In the genomic region with DNA sequence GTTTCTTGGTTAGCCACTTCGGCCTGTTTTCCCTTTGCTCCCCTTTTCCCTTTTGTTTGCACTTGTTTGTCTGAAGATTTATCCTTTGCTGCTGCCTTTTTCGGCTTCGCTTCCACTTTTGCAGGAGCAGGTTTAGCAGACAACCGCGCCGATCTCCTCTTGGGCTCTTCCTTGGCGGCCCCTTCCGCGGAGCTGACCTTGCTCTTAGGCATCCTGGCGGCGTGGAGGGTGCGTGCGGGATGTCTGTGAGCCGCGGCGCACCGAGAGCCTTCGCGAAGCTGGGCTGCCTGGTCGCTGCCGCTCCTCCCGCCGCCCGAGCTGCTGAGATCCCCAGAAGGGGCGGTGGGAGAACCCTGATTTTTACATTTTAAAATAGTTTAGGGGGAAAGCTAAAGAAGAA, we compare ENCODE assay signal across 11 cellular contexts.
A peak's percentile ranks its signal among the peaks of the same experiment; 100 is the strongest.
DNase-seq lines count a peak whose midpoint lies in the region; ATAC-seq and TF ChIP-seq lines count a peak whose summit lies in the region.
"Had no signal": no experiment of that assay in that cellular context is flagged by ENCODE, and none has a peak within 500 bp of the region (broad histone marks: within the 10 kb centered on the region; RNA-seq: fewer than 3 reads in every experiment).

No MANE protein-coding gene starts in this region.

- H3K4me3 ChIP-seq in fibroblast of mammary gland (ENCODE audit: control insufficient read depth, low read depth, low read length) = peak overlapping the region; percentile 16
- H3K4me3 ChIP-seq in trophoblast cell (ENCODE audit: low read depth, low read length) = no peak overlapping the region

- H4K12ac ChIP-seq in trophoblast cell (ENCODE audit: low read depth, low read length) = no peak overlapping the region

- peak overlapping the region; percentile 58 for H3K4me3 Mint-ChIP-seq in WTC11

- no peak overlapping the region for H2BK120ac ChIP-seq in trophoblast cell (ENCODE audit: insufficient read depth, low read length, poor library complexity)

- H3K79me1 ChIP-seq in trophoblast cell (ENCODE audit: low read length) = no peaks in the 10 kb centered on the region

- H2AK5ac ChIP-seq in trophoblast cell (ENCODE audit: low read length) = no peak overlapping the region

- no peak overlapping the region for H4K91ac ChIP-seq in trophoblast cell (ENCODE audit: low read depth, low read length)

- H2BK12ac ChIP-seq in trophoblast cell (ENCODE audit: low read length) = no peak overlapping the region

- no peaks in the 10 kb centered on the region for H3K4me1 ChIP-seq in trophoblast cell (ENCODE audit: control insufficient read depth in 1 of 2, insufficient read depth in 2 of 2, low read length in 2 of 2)

- H3K36me3 ChIP-seq in trophoblast cell (ENCODE audit: control insufficient read depth in 1 of 2, insufficient read depth in 2 of 2, low read length in 2 of 2) = no peaks in the 10 kb centered on the region

- peak; percentile 39 for DNase-seq in ELF-1 (ENCODE audit: low read depth, low spot score)
- peak; percentile 62 for DNase-seq in WTC11 (ENCODE audit: low spot score)
- peak; percentile 12 for DNase-seq in fibroblast of mammary gland (ENCODE audit: low read depth)
- DNase-seq in trophoblast cell = peak in 1 of 2 donors; percentile 39
- no peak for DNase-seq in HUDEP-2 (lab: John Stamatoyannopoulos, UW; ENCODE audit: unreplicated experiment in 76 of 76)
- DNase-seq in dermis blood vessel endothelial cell = no peak
- no peak for DNase-seq in NCI-H446 (lab: John Stamatoyannopoulos, UW)
- DNase-seq: activated T-cell treated with anti-CD3 and anti-CD28 coated beads, Interleukin-2, amount 50 U/mL, for 1 hour; NCI-H524 treated with DMSO at 0.1 percent for 48 hours had no signal

- CTCF ChIA-PET in WTC11 (lab: Charles Lee) = interaction anchor here (1.3 to 3.1 kb wide), 2 partner anchors 11 to 135 kb away, joined by 4 to 13 read pairs; a partner anchor contains a TSS

- no peak overlapping the region for H2AFZ ChIP-seq in trophoblast cell (ENCODE audit: insufficient read depth, low read length, poor library complexity)

- H3K36me3 Mint-ChIP-seq in WTC11 = peaks cover 9% of the 10 kb centered on the region

- POLR2A ChIA-PET in WTC11 (lab: Charles Lee) = no interaction called here

- no peaks in the 10 kb centered on the region for H3K9me3 ChIP-seq in trophoblast cell (ENCODE audit: insufficient read depth, low read depth, low read length)

- TF ChIP-seq CTCF in WTC11 (IDR thresholded peaks at IDR 0.05) = no peak
- TF ChIP-seq CTCF in fibroblast of mammary gland (conservative IDR thresholded peaks at IDR 0.05; ENCODE audit: control insufficient read depth, insufficient read depth, low read depth, low read length) = no peak

- H4K8ac ChIP-seq in trophoblast cell (ENCODE audit: low read depth, low read length) = peak overlapping the region; percentile 22

- peaks cover 7% of the 10 kb centered on the region for H3K4me1 Mint-ChIP-seq in WTC11

- H3K27ac Mint-ChIP-seq in WTC11 = no peak overlapping the region

- H3K9ac ChIP-seq in trophoblast cell (ENCODE audit: low read length) = no peak overlapping the region

- no CpG with 5 or more reads among the region's 25 CpGs for WGBS in trophoblast cell (ENCODE audit: extremely low coverage, insufficient coverage, insufficient read length)

- no peak overlapping the region for H3K23ac ChIP-seq in trophoblast cell (ENCODE audit: low read length)

- peaks cover 15% of the 10 kb centered on the region for H3K9me3 Mint-ChIP-seq in WTC11

- H3K4ac ChIP-seq in trophoblast cell (ENCODE audit: low read depth, low read length) = no peak overlapping the region

- no peak overlapping the region for H3K14ac ChIP-seq in trophoblast cell (ENCODE audit: low read length)

- H3K18ac ChIP-seq in trophoblast cell (ENCODE audit: low read length) = no peak overlapping the region

- H3K27me3 ChIP-seq in trophoblast cell (ENCODE audit: insufficient read depth, low read length) = no peaks in the 10 kb centered on the region

- H2BK5ac ChIP-seq in trophoblast cell (ENCODE audit: low read depth, low read length, poor library complexity) = no peak overlapping the region

- H3K4me2 ChIP-seq in trophoblast cell (ENCODE audit: low read length) = peak overlapping the region; percentile 20

- H3K27ac ChIP-seq in trophoblast cell (ENCODE audit: low read depth, low read length) = no peak overlapping the region
- H3K27ac ChIP-seq: C4-2B had no signal

- H3K27me3 Mint-ChIP-seq in WTC11 (ENCODE audit: low read depth) = peaks cover 20% of the 10 kb centered on the region

- no peaks in the 10 kb centered on the region for H3K79me2 ChIP-seq in trophoblast cell (ENCODE audit: control insufficient read depth, insufficient read depth, low read length, poor library complexity)

- ATAC-seq in WTC11 (peak; percentile 94), GM18520 (IDR thresholded peaks at IDR 0.05; ENCODE audit: unreplicated experiment) (no peak)

TF ChIP-seq in WTC11, 78 proteins besides CTCF, POLR2A, EP300 and RAD21 (continues in another document):
- no peak for TF ChIP-seq ZBTB21 (CRISPR knock-in tag; IDR thresholded peaks at IDR 0.05; ENCODE audit: borderline replicate concordance)
- no peak for TF ChIP-seq MXD4 (CRISPR knock-in tag; IDR thresholded peaks at IDR 0.05; ENCODE audit: borderline replicate concordance)
- TF ChIP-seq, protein P1, sequence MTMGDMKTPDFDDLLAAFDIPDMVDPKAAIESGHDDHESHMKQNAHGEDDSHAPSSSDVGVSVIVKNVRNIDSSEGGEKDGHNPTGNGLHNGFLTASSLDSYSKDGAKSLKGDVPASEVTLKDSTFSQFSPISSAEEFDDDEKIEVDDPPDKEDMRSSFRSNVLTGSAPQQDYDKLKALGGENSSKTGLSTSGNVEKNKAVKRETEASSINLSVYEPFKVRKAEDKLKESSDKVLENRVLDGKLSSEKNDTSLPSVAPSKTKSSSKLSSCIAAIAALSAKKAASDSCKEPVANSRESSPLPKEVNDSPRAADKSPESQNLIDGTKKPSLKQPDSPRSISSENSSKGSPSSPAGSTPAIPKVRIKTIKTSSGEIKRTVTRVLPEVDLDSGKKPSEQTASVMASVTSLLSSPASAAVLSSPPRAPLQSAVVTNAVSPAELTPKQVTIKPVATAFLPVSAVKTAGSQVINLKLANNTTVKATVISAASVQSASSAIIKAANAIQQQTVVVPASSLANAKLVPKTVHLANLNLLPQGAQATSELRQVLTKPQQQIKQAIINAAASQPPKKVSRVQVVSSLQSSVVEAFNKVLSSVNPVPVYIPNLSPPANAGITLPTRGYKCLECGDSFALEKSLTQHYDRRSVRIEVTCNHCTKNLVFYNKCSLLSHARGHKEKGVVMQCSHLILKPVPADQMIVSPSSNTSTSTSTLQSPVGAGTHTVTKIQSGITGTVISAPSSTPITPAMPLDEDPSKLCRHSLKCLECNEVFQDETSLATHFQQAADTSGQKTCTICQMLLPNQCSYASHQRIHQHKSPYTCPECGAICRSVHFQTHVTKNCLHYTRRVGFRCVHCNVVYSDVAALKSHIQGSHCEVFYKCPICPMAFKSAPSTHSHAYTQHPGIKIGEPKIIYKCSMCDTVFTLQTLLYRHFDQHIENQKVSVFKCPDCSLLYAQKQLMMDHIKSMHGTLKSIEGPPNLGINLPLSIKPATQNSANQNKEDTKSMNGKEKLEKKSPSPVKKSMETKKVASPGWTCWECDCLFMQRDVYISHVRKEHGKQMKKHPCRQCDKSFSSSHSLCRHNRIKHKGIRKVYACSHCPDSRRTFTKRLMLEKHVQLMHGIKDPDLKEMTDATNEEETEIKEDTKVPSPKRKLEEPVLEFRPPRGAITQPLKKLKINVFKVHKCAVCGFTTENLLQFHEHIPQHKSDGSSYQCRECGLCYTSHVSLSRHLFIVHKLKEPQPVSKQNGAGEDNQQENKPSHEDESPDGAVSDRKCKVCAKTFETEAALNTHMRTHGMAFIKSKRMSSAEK (CRISPR knock-in tag; IDR thresholded peaks at IDR 0.05; ENCODE audit: borderline replicate concordance) = no peak
- no peak for TF ChIP-seq ZNF232 (CRISPR knock-in tag; IDR thresholded peaks at IDR 0.05)
- TF ChIP-seq, protein P2, sequence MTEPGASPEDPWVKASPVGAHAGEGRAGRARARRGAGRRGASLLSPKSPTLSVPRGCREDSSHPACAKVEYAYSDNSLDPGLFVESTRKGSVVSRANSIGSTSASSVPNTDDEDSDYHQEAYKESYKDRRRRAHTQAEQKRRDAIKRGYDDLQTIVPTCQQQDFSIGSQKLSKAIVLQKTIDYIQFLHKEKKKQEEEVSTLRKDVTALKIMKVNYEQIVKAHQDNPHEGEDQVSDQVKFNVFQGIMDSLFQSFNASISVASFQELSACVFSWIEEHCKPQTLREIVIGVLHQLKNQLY (CRISPR knock-in tag; IDR thresholded peaks at IDR 0.05) = no peak
- TF ChIP-seq, protein P3, sequence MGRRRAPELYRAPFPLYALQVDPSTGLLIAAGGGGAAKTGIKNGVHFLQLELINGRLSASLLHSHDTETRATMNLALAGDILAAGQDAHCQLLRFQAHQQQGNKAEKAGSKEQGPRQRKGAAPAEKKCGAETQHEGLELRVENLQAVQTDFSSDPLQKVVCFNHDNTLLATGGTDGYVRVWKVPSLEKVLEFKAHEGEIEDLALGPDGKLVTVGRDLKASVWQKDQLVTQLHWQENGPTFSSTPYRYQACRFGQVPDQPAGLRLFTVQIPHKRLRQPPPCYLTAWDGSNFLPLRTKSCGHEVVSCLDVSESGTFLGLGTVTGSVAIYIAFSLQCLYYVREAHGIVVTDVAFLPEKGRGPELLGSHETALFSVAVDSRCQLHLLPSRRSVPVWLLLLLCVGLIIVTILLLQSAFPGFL (CRISPR knock-in tag; IDR thresholded peaks at IDR 0.05; ENCODE audit: borderline replicate concordance) = no peak
- no peak for TF ChIP-seq GABPB1 (CRISPR knock-in tag; IDR thresholded peaks at IDR 0.05)
- TF ChIP-seq, protein P4, sequence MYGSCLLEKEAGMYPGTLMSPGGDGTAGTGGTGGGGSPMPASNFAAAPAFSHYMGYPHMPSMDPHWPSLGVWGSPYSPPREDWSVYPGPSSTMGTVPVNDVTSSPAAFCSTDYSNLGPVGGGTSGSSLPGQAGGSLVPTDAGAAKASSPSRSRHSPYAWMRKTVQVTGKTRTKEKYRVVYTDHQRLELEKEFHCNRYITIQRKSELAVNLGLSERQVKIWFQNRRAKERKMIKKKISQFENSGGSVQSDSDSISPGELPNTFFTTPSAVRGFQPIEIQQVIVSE (CRISPR knock-in tag; IDR thresholded peaks at IDR 0.05; ENCODE audit: borderline replicate concordance) = no peak

Comparison
In these comparisons a context has a peak if more than half of its experiments do, and no peak if none do; other contexts are left out.
1. DNase-seq: peak in ELF-1 (single experiment), WTC11 (single experiment) and fibroblast of mammary gland (single experiment); none in HUDEP-2 (0 of 76), dermis blood vessel endothelial cell (single experiment) and NCI-H446 (0 of 2).